ENCODE assay signal across 21 cellular contexts in the genomic region with DNA sequence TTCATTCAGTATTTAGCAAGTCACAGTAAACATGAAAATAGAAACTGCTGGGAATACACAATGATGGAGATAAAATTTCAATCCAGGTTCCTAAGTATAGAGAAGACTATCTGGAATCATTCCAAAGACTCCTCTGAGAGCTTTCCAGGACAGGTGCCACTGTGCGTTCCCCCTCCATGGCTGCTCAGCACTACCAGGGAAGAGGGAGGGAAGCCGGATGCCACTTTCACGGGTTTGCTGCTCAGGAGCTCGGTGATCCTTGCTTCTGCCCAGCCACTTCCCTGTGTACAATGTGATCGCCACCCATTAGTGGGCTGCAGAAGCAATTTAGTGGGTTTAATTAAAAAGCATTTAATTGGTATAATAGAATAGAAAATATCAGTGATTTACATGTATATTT.
"Had no signal": no experiment of that assay in that cellular context is flagged by ENCODE, and none has a peak within 500 bp of the region (broad histone marks: within the 10 kb centered on the region; RNA-seq: fewer than 3 reads in every experiment).

No MANE protein-coding gene starts in this region.

- H3K27me3 Mint-ChIP-seq: activated T-cell treated with anti-CD3 and anti-CD28 coated beads, Interleukin-2, amount 50 U/mL, for 24 hours; activated T-helper 17 cell treated with anti-CD3 and anti-CD28 coated beads, Interleukin-2, amount 50 U/mL, for 72 hours; brain; effector memory CD8-positive, alpha-beta T cell; naive thymus-derived CD4-positive, alpha-beta T cell had no signal

- ATAC-seq: activated naive CD4-positive, alpha-beta T cell treated with anti-CD3 and anti-CD28 coated beads, Interleukin-2, amount 50 U/mL, for 72 hours; activated T-helper 17 cell treated with anti-CD3 and anti-CD28 coated beads, Interleukin-2, amount 50 U/mL, for 72 hours; left lung; naive thymus-derived CD4-positive, alpha-beta T cell; stimulated activated naive B cell treated with anti-CD40 and anti-IgM and Interleukin-4, amounts not matched to agents 10 μg/mL and 1 μg/mL and 100 μg/mL, for 72 hours; WTC11 had no signal

- DNase-seq: activated CD8-positive, alpha-beta memory T cell treated with anti-CD3 and anti-CD28 coated beads for 24 hours; activated CD8-positive, alpha-beta memory T cell treated with anti-CD3 and anti-CD28 coated beads, Interleukin-2, amount 50 U/mL, for 4 hours; activated T-cell treated with anti-CD3 and anti-CD28 coated beads, Interleukin-2, amount 50 U/mL, for 24 hours; aorta; effector memory CD8-positive, alpha-beta T cell; glutamatergic neuron; hippocampal formation; kidney glomerular epithelial cell; left lung; naive thymus-derived CD4-positive, alpha-beta T cell; retina; sigmoid colon; stimulated activated CD4-positive, alpha-beta T cell treated with anti-CD3 and anti-CD28 coated beads, Interleukin-15, amount 100 ng/mL, for 24 hours; stimulated activated naive B cell treated with anti-CD40 and anti-IgM and Interleukin-4, amounts not matched to agents 10 μg/mL and 1 μg/mL and 100 μg/mL, for 72 hours; testis; trophoblast cell had no signal

- H3K4me1 Mint-ChIP-seq: activated T-helper 17 cell treated with anti-CD3 and anti-CD28 coated beads, Interleukin-2, amount 50 U/mL, for 72 hours; brain; stimulated activated naive B cell treated with anti-CD40 and anti-IgM and Interleukin-4, amounts not matched to agents 10 μg/mL and 1 μg/mL and 100 μg/mL, for 72 hours; WTC11 had no signal

- H3K27ac Mint-ChIP-seq: activated naive CD4-positive, alpha-beta T cell treated with anti-CD3 and anti-CD28 coated beads, Interleukin-2, amount 50 U/mL, for 72 hours; activated T-cell treated with anti-CD3 and anti-CD28 coated beads, Interleukin-2, amount 50 U/mL, for 24 hours; activated T-helper 17 cell treated with anti-CD3 and anti-CD28 coated beads, Interleukin-2, amount 50 U/mL, for 72 hours; brain; effector memory CD8-positive, alpha-beta T cell; naive thymus-derived CD4-positive, alpha-beta T cell; neural progenitor cell; stimulated activated naive B cell treated with anti-CD40 and anti-IgM and Interleukin-4, amounts not matched to agents 10 μg/mL and 1 μg/mL and 100 μg/mL, for 72 hours; WTC11 had no signal

- H3K9me3 Mint-ChIP-seq: activated naive CD4-positive, alpha-beta T cell treated with anti-CD3 and anti-CD28 coated beads, Interleukin-2, amount 50 U/mL, for 72 hours; activated T-cell treated with anti-CD3 and anti-CD28 coated beads, Interleukin-2, amount 50 U/mL, for 24 hours; activated T-helper 17 cell treated with anti-CD3 and anti-CD28 coated beads, Interleukin-2, amount 50 U/mL, for 72 hours; brain; effector memory CD8-positive, alpha-beta T cell; neural progenitor cell; stimulated activated naive B cell treated with anti-CD40 and anti-IgM and Interleukin-4, amounts not matched to agents 10 μg/mL and 1 μg/mL and 100 μg/mL, for 72 hours; WTC11 had no signal

- H3K4me3 Mint-ChIP-seq: activated T-cell treated with anti-CD3 and anti-CD28 coated beads, Interleukin-2, amount 50 U/mL, for 24 hours; activated T-helper 17 cell treated with anti-CD3 and anti-CD28 coated beads, Interleukin-2, amount 50 U/mL, for 72 hours; brain; effector memory CD8-positive, alpha-beta T cell; naive thymus-derived CD4-positive, alpha-beta T cell; neural progenitor cell; stimulated activated naive B cell treated with anti-CD40 and anti-IgM and Interleukin-4, amounts not matched to agents 10 μg/mL and 1 μg/mL and 100 μg/mL, for 72 hours; WTC11 had no signal
